Comparison of ENCODE assay signal across 8 cellular contexts in the genomic region with DNA sequence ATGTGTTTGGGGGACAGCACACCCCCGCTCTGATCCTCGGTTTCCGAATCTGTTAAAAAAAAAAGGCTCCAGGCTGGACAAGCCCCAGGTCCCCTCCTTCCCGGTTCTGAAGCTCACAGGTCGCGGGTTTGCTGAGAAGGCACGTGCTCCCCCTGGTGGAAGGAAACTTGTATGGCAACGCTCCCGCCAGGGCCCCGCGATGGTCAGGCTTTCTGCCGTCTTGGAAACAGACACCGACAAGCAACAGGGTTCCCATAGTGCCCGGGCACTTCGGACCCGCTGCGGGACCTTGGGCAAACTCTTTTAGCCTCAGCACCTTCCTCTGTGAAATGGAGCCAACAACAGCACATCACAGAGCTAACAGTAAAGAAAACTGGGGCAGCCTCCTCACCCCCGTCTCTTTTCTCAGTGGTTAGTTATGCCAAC.
DNase-seq lines count a peak whose midpoint lies in the region; ATAC-seq, FAIRE-seq and TF ChIP-seq lines count a peak whose summit lies in the region.

No MANE protein-coding gene starts in this region.

- H3K27me3 ChIP-seq in K562 (ENCODE audit: control insufficient read depth in 2 of 2, insufficient read depth in 2 of 2, low read length in 2 of 2), result peaks cover 12 to 83% of the 10 kb centered on the region in 2 experiments

- in situ Hi-C loops in K562 (cut with MboI), result loop anchor here (5.0 to 25.0 kb wide), 2 partner anchors 205 to 330 kb away; partner anchors contain the start of gene ENGASE

- peaks cover 3% of the 10 kb centered on the region; the same call in 1 of the 2 replicates for H3K9me3 ChIP-seq in K562 (replicated peaks; ENCODE audit: control insufficient read depth, insufficient read depth, low read depth, low read length)

- FAIRE-seq in GM18507 (lab: Jason Lieb, UNC) (peak; percentile 80), K562 (lab: Jason Lieb, UNC) (peak; percentile 85)

- peaks cover 4% of the 10 kb centered on the region for H3K9me1 ChIP-seq in K562 (ENCODE audit: control insufficient read depth, insufficient read depth, low read length)

- DNase-seq in GM18507 (ENCODE audit: extremely low spot score, insufficient read length, low read depth) (peak; percentile 66), NCI-H2107 treated with DMSO at 0.1 percent for 48 hours (lab: John Stamatoyannopoulos, UW; ENCODE audit: unreplicated experiment) (peak; percentile 67), UCSD-AML1 (lab: John Stamatoyannopoulos, UW; ENCODE audit: unreplicated experiment) (peak; percentile 63), K562 (ENCODE audit: extremely low read depth in 1 of 4, low spot score in 3 of 4) (peak; percentile 72 to 85 (median 80)), iPS-NIHi11 (ENCODE audit: low spot score) (peak; percentile 90)
- DNase-seq in stimulated activated CD4-positive, alpha-beta T cell treated with anti-CD3 and anti-CD28 coated beads, Interleukin-12 subunit alpha, Interleukin-12 subunit beta, amount 100 ng/mL, for 48 hours (ENCODE audit: low read depth in 2 of 3, low spot score in 1 of 3), result peak; percentile 48 to 68 (median 51)

- H3K4me1 ChIP-seq in K562 (replicated peaks in 1 of 2; ENCODE audit: control insufficient read depth in 2 of 2, insufficient read depth in 2 of 2, low read length in 2 of 2), result no peaks in the 10 kb centered on the region

- TF ChIP-seq EP300 in K562 (IDR thresholded peaks at IDR 0.05; ENCODE audit: low read length), result no peak

- POLR2A ChIA-PET in K562 (lab: Yijun Ruan, JAX), result no interaction called here

- no peak overlapping the region for H3K4me3 ChIP-seq in K562

- no peak overlapping the region for H3K9ac ChIP-seq in K562 (ENCODE audit: insufficient read depth in 1 of 2, low read depth in 2 of 2, low read length in 2 of 2)

- no peak for TF ChIP-seq POLR2A in K562 (conservative IDR thresholded peaks at IDR 0.05)

- no peak overlapping the region for H3K4me2 ChIP-seq in K562 (ENCODE audit: insufficient read depth, low read length)

- TF ChIP-seq CTCF in K562 (IDR thresholded peaks at IDR 0.05 in 2 of 3, conservative IDR thresholded peaks at IDR 0.05 in 1 of 3; ENCODE audit: insufficient read depth in 2 of 3, low read depth in 1 of 3, low read length in 3 of 3), result peak; percentile 79 to 82 (median 81)

- no peaks in the 10 kb centered on the region for H3K36me3 ChIP-seq in K562 (ENCODE audit: control insufficient read depth, insufficient read depth, low read length)

- H3K27ac ChIP-seq in K562 (ENCODE audit: extremely low read depth, low read depth, low read length), result no peak overlapping the region

- peak; percentile 85 for ATAC-seq in K562
- ATAC-seq in HG02840 (IDR thresholded peaks at IDR 0.05; ENCODE audit: low FRiP score, unreplicated experiment), result no peak
- ATAC-seq in HG03520 (IDR thresholded peaks at IDR 0.05; ENCODE audit: unreplicated experiment), result no peak

- no peaks in the 10 kb centered on the region for H3K79me2 ChIP-seq in K562 (ENCODE audit: control insufficient read depth, insufficient read depth, low read length)

- H2AFZ ChIP-seq in K562 (ENCODE audit: low read depth, low read length), result no peak overlapping the region

- no TSS peak for BruUV-seq in K562 (replicated peaks; lab: Mats Ljungman, UMichigan)

- TF ChIP-seq RAD21 in K562 (CRISPR knock-in tag; conservative IDR thresholded peaks at IDR 0.05 in 1 of 2, IDR thresholded peaks at IDR 0.05 in 1 of 2), result peak; percentile 19 to 75; a peak in 3 of 4 replicates

- intact Hi-C loops in K562 (cut with micrococcal nuclease), result loop anchor here (2.0 kb wide), 1 partner anchor 203 kb away; no protein-coding TSS in a partner anchor

- WGBS in K562 (ENCODE audit: insufficient coverage, low coverage, missing lambda C conversion rate), result 1% methylated on average over 17 of the region's 18 CpGs

- CTCF ChIA-PET in K562 (lab: Yijun Ruan, JAX; ENCODE audit: low intra/inter-chr PET ratio), result interaction anchor here (0.6 to 1.6 kb wide), 4 partner anchors 204 to 327 kb away, joined by 3 to 7 read pairs (median 5); no protein-coding TSS in a partner anchor

- peaks cover 26% of the 10 kb centered on the region for H4K20me1 ChIP-seq in K562 (replicated peaks; ENCODE audit: control insufficient read depth, insufficient read depth, low read length)

TF ChIP-seq in K562, 482 proteins besides CTCF, POLR2A, EP300 and RAD21 (continues in another document):
- TF ChIP-seq SRSF1 (IDR thresholded peaks at IDR 0.05; ENCODE audit: low read depth, low read length), result no peak
- TF ChIP-seq ZBTB12 (CRISPR knock-in tag; IDR thresholded peaks at IDR 0.05), result no peak
- TF ChIP-seq CGGBP1 (CRISPR knock-in tag; IDR thresholded peaks at IDR 0.05), result no peak
- peak; percentile 72 for TF ChIP-seq SMC3 (conservative IDR thresholded peaks at IDR 0.05; ENCODE audit: insufficient read depth, low read depth, low read length)
- TF ChIP-seq ELK3 (CRISPR knock-in tag; IDR thresholded peaks at IDR 0.05), result no peak
- no peak for TF ChIP-seq IRF1 (CRISPR knock-in tag; IDR thresholded peaks at IDR 0.05; ENCODE audit: borderline replicate concordance)
- no peak for TF ChIP-seq POLR2AphosphoS5 (IDR thresholded peaks at IDR 0.05; ENCODE audit: control insufficient read depth, insufficient read depth, low read depth, low read length)
- peak in 1 of 2 experiments; percentile 9 for TF ChIP-seq E2F6 (IDR thresholded peaks at IDR 0.05; ENCODE audit: borderline replicate concordance in 1 of 2, extremely low read depth in 1 of 2, insufficient read depth in 1 of 2, insufficient read length in 1 of 2, low read depth in 1 of 2, low read length in 1 of 2, poor library complexity in 1 of 2, severe bottlenecking in 1 of 2)
- no peak for TF ChIP-seq CBX8 (IDR thresholded peaks at IDR 0.05; ENCODE audit: borderline replicate concordance, extremely low read depth, low read depth, low read length, poor library complexity, severe bottlenecking)
- no peak for TF ChIP-seq ZNF311 (CRISPR knock-in tag; IDR thresholded peaks at IDR 0.05)
- TF ChIP-seq, protein P1, sequence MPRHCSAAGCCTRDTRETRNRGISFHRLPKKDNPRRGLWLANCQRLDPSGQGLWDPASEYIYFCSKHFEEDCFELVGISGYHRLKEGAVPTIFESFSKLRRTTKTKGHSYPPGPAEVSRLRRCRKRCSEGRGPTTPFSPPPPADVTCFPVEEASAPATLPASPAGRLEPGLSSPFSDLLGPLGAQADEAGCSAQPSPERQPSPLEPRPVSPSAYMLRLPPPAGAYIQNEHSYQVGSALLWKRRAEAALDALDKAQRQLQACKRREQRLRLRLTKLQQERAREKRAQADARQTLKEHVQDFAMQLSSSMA (CRISPR knock-in tag; IDR thresholded peaks at IDR 0.05), result no peak
- TF ChIP-seq ZNF696 (CRISPR knock-in tag; conservative IDR thresholded peaks at IDR 0.05), result no peak
- no peak for TF ChIP-seq TOE1 (IDR thresholded peaks at IDR 0.05; ENCODE audit: borderline replicate concordance)
- no peak for TF ChIP-seq TOE1 (CRISPR knock-in tag; IDR thresholded peaks at IDR 0.05; ENCODE audit: borderline replicate concordance, low read depth)
- no peak for TF ChIP-seq SIN3B (IDR thresholded peaks at IDR 0.05; ENCODE audit: low read depth)
- no peak for TF ChIP-seq POLR3A (IDR thresholded peaks at IDR 0.05; ENCODE audit: borderline replicate concordance, extremely low read depth, insufficient read depth, insufficient read length)
